In the genomic region with DNA sequence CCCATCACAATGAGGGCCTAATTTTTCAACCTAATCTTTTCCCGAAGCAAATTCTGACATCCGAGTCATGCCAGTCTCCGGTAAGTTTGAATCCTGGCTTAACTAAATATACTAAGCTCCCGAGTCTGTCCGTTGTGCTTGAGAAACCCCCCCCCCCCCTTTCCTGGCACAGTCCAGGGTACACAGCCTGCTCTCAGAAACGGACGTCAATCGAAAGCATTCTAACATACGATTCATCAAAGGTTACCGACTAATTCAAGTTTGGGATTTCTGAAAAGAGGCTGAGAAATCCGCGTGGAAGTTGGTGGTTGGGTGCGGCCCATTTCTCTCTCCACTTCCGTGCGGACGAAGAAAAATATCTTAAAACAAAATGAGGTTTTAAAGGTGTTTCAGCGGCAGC, we compare ENCODE assay signal across 6 cellular contexts. TPM values are rescaled to one million over a fixed set of nuclear protein-coding genes. Genes with fewer than 3 reads are reported as not detected.
A peak's percentile ranks its signal among the peaks of the same experiment; 100 is the strongest.
DNase-seq lines count a peak whose midpoint lies in the region; TF ChIP-seq lines count a peak whose summit lies in the region.

No MANE protein-coding gene starts in this region.

- DNase-seq in HL-60 (ENCODE audit: low read depth in 1 of 2, low spot score in 1 of 2) (no peak), caudate nucleus (lab: John Stamatoyannopoulos, UW) (no peak), osteocyte (ENCODE audit: extremely low spot score, unreplicated experiment) (no peak), hepatic stellate cell (ENCODE audit: low spot score) (no peak), D341Med (ENCODE audit: low spot score) (no peak), NCI-H2029 treated with DMSO at 0.1 percent for 48 hours (lab: John Stamatoyannopoulos, UW) (no peak)

- H3K4me3 Mint-ChIP-seq in osteocyte (ENCODE audit: unreplicated experiment): peak overlapping the region; percentile 86

- peak overlapping the region; percentile 79 for H3K27ac Mint-ChIP-seq in osteocyte (ENCODE audit: unreplicated experiment)

- H3K27me3 Mint-ChIP-seq in osteocyte (ENCODE audit: unreplicated experiment): peaks cover 18% of the 10 kb centered on the region

- peaks cover 25% of the 10 kb centered on the region for H3K4me1 Mint-ChIP-seq in osteocyte (ENCODE audit: unreplicated experiment)

- TF ChIP-seq CTCF in HL-60 (IDR thresholded peaks at IDR 0.05; ENCODE audit: insufficient read depth, low read length) (no peak), osteocyte (IDR thresholded peaks at IDR 0.05) (no peak)

- H3K27ac ChIP-seq in HL-60 (replicated peaks) (peak overlapping the region; percentile 76), caudate nucleus (ENCODE audit: low read depth, low read length) (peak overlapping the region; percentile 9)

- no peaks in the 10 kb centered on the region for H3K9me3 Mint-ChIP-seq in osteocyte (ENCODE audit: unreplicated experiment)

- H3K27me3 ChIP-seq in HL-60 (ENCODE audit: insufficient read depth, poor library complexity, severe bottlenecking): no peaks in the 10 kb centered on the region

- no peaks in the 10 kb centered on the region for H3K36me3 Mint-ChIP-seq in osteocyte (ENCODE audit: unreplicated experiment)

- peak overlapping the region; percentile 90 for H3K4me3 ChIP-seq in HL-60 (replicated peaks; ENCODE audit: insufficient read depth, low read length)

RNA-seq across cellular contexts. Expression of gene SDAD1, which starts 0.6 kb away (rescaled TPM):
- total RNA-seq in osteocyte: 38.9 and 43.0 TPM in 2 replicates

RNA-seq across cellular contexts. Expression of gene CXCL9, which starts 17.2 kb away (rescaled TPM):
- total RNA-seq in osteocyte: not detected in 2 replicates

RNA-seq across cellular contexts. Expression of gene CXCL10, which starts 33.2 kb away (rescaled TPM):
- not detected in 2 replicates for total RNA-seq in osteocyte

RNA-seq across cellular contexts. Expression of gene CXCL11, which starts 45.7 kb away (rescaled TPM):
- not detected in 2 replicates for total RNA-seq in osteocyte

RNA-seq across cellular contexts. Expression of gene NAAA, which starts 49.3 kb away (rescaled TPM):
- 15.0 and 17.0 TPM in 2 replicates for total RNA-seq in osteocyte
